Comparison of ENCODE assay signal across 25 cellular contexts in the genomic region with DNA sequence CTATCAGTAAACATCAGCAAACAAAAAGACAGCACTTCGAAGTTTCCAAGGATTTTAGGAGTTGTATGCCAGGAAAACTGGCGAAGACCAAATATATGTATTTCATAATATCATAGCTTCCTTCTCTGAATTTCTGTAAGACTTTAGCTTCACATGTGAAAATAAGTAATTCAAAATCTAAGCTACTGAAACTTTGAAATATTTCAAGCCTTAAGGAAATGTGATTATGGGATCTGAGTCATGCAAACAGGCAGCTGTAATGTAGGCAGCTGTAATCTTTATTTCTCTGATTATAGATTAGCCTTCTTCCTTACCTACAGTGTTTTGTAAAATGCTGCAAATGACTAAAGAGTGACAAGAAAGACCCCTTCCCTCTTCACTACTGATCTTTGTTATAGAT.
"Had no signal": no experiment of that assay in that cellular context is flagged by ENCODE, and none has a peak within 500 bp of the region (broad histone marks: within the 10 kb centered on the region; RNA-seq: fewer than 3 reads in every experiment).

No MANE protein-coding gene starts in this region.

- H3K36me3 ChIP-seq: left ventricle myocardium inferior, neutrophil, ovary, right lobe of liver, thoracic aorta, uterus, WERI-Rb-1 had no signal

- H3K27ac Mint-ChIP-seq: activated CD4-positive, alpha-beta memory T cell treated with anti-CD3 and anti-CD28 coated beads for 36 hours; activated T-helper 17 cell treated with anti-CD3 and anti-CD28 coated beads, Interleukin-2, amount 50 U/mL, for 72 hours; nephron progenitor cell; progenitor cell of endocrine pancreas; stimulated activated naive B cell treated with anti-CD40 and anti-IgM and Interleukin-4, amounts not matched to agents 10 μg/mL and 1 μg/mL and 100 μg/mL, for 72 hours had no signal

- H3K4me1 Mint-ChIP-seq: activated T-helper 17 cell treated with anti-CD3 and anti-CD28 coated beads, Interleukin-2, amount 50 U/mL, for 72 hours; central memory CD8-positive, alpha-beta T cell; naive B cell; stimulated activated naive B cell treated with anti-CD40 and anti-IgM and Interleukin-4, amounts not matched to agents 10 μg/mL and 1 μg/mL and 100 μg/mL, for 72 hours had no signal

- H3K9me3 ChIP-seq: left ventricle myocardium inferior, neutrophil, ovary, right lobe of liver, thoracic aorta, uterus had no signal

- ATAC-seq: activated CD4-positive, CD25-positive, alpha-beta regulatory T cell treated with anti-CD3 and anti-CD28 coated beads, Interleukin-2, amount 50 U/mL, for 24 hours; activated T-cell treated with anti-CD3 and anti-CD28 coated beads, Interleukin-2, amount 50 U/mL, for 4 hours; activated T-helper 17 cell treated with anti-CD3 and anti-CD28 coated beads, Interleukin-2, amount 50 U/mL, for 72 hours; right lobe of liver; stimulated activated naive B cell treated with anti-CD40 and anti-IgM and Interleukin-4, amounts not matched to agents 10 μg/mL and 1 μg/mL and 100 μg/mL, for 72 hours had no signal

- H3K36me3 Mint-ChIP-seq: activated CD4-positive, alpha-beta memory T cell treated with anti-CD3 and anti-CD28 coated beads for 36 hours; naive B cell; stimulated activated naive B cell treated with anti-CD40 and anti-IgM and Interleukin-4, amounts not matched to agents 10 μg/mL and 1 μg/mL and 100 μg/mL, for 72 hours had no signal

- H3K27me3 Mint-ChIP-seq: progenitor cell of endocrine pancreas had no signal

- H3K4me1 ChIP-seq: left ventricle myocardium inferior, right lobe of liver, uterus had no signal

- DNase-seq: activated CD4-positive, alpha-beta memory T cell treated with anti-CD3 and anti-CD28 coated beads for 36 hours; activated CD4-positive, alpha-beta T cell treated with anti-CD3 and anti-CD28 coated beads for 48 hours; activated gamma-delta T cell treated with Interleukin-2 at 50 U/mL for 16 hours; activated naive CD4-positive, alpha-beta T cell treated with anti-CD3 and anti-CD28 coated beads, Interleukin-2, amount 50 U/mL, for 16 hours; activated T-cell treated with anti-CD3 and anti-CD28 coated beads, Interleukin-2, amount 50 U/mL, for 4 hours; dorsolateral prefrontal cortex; effector memory CD4-positive, alpha-beta T cell; erythroblast; islet precursor cell; left ventricle myocardium inferior; naive B cell; nephron progenitor cell; ovary; right lobe of liver; stimulated activated CD4-positive, alpha-beta T cell treated with anti-CD3 and anti-CD28 coated beads, Interleukin-1b, Interleukin-23, amount 100 ng/mL, for 48 hours; stimulated activated naive B cell treated with anti-CD40 and anti-IgM and Interleukin-4, amounts not matched to agents 10 μg/mL and 1 μg/mL and 100 μg/mL, for 72 hours; uterus; WERI-Rb-1 had no signal

- H3K4me3 Mint-ChIP-seq: activated CD4-positive, alpha-beta memory T cell treated with anti-CD3 and anti-CD28 coated beads for 36 hours; activated T-cell treated with anti-CD3 and anti-CD28 coated beads, Interleukin-2, amount 50 U/mL, for 4 hours; activated T-helper 17 cell treated with anti-CD3 and anti-CD28 coated beads, Interleukin-2, amount 50 U/mL, for 72 hours; central memory CD8-positive, alpha-beta T cell; naive B cell; nephron progenitor cell; stimulated activated naive B cell treated with anti-CD40 and anti-IgM and Interleukin-4, amounts not matched to agents 10 μg/mL and 1 μg/mL and 100 μg/mL, for 72 hours had no signal

- H3K4me3 ChIP-seq: dorsolateral prefrontal cortex, left ventricle myocardium inferior, ovary, right lobe of liver, skin epidermis, thoracic aorta, uterus had no signal

- H3K9me3 Mint-ChIP-seq: activated CD4-positive, alpha-beta memory T cell treated with anti-CD3 and anti-CD28 coated beads for 36 hours; activated T-cell treated with anti-CD3 and anti-CD28 coated beads, Interleukin-2, amount 50 U/mL, for 4 hours; activated T-helper 17 cell treated with anti-CD3 and anti-CD28 coated beads, Interleukin-2, amount 50 U/mL, for 72 hours; central memory CD8-positive, alpha-beta T cell; naive B cell; nephron progenitor cell; stimulated activated naive B cell treated with anti-CD40 and anti-IgM and Interleukin-4, amounts not matched to agents 10 μg/mL and 1 μg/mL and 100 μg/mL, for 72 hours had no signal

- H3K27me3 ChIP-seq: ovary, right lobe of liver, uterus had no signal

- H3K27ac ChIP-seq: left ventricle myocardium inferior, neutrophil, ovary, right lobe of liver, skin epidermis, thoracic aorta, uterus, WERI-Rb-1 had no signal
